8 cellular contexts compared by ENCODE assay signal in the genomic region with DNA sequence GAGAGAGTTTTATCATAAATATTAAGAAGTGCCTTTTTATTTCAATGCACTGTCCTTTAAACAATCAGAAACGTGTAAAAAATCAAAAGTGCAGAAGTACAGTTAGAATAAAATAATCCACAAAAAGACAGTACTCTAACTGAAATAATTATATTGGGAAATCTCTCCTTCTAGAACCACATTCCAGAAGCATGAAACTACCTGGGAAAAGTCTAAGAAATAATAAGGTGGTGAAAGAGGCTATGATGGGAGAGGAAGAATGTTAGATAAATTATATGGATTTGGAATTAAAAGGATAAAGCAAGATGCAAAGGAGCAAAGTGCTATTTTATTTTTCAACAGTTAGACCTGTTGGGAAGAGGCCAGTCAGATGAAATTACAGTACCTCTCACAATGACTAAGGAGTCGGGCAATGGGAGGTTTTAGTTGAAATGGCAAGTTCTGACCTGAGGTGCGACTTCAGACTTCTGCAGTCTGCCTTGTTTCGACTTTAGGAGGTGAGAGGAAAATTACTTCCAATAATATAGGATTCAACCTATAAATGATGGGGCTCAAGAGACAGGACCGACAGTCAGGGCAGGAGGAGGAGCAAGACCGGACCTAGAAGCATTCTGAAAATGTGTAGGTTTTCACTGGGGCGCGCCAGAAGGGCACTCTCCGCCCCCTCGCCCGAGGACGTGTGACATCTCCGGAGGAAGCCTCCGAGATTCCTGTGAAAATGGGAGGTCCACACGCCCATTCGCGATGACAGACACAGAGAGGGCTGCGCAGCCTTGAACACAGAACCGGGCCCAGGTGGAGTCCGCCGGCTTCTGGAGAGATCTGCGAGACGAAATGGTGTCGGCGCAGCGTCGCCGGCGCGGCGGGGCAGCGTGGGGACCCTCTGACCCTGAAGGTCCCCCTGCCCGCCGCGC.
DNase-seq lines count a peak whose midpoint lies in the region; ATAC-seq and TF ChIP-seq lines count a peak whose summit lies in the region.

No MANE protein-coding gene starts in this region.

- peak; percentile 28 for ATAC-seq in HG02840 (IDR thresholded peaks at IDR 0.05; ENCODE audit: low FRiP score, unreplicated experiment)

- TF ChIP-seq CTCF in fibroblast of pulmonary artery (IDR thresholded peaks at IDR 0.05; ENCODE audit: low read length, missing control alignments) (no peak), nephron (IDR thresholded peaks at IDR 0.05; ENCODE audit: unreplicated experiment in 3 of 3) (no peak)

- H3K4me3 ChIP-seq in fibroblast of pulmonary artery (replicated peaks; ENCODE audit: low read depth, low read length) = peak overlapping the region; percentile 93

- peak; percentile 16 to 27 for DNase-seq in SHP77 (lab: John Stamatoyannopoulos, UW)
- DNase-seq in SHP77 treated with DMSO at 0.1 percent for 48 hours (lab: John Stamatoyannopoulos, UW) = no peak
- peak; percentile 6 for DNase-seq in NCI-H2227 treated with DMSO at 0.1 percent for 48 hours (lab: John Stamatoyannopoulos, UW)
- no peak for DNase-seq in activated T-cell treated with anti-CD3 and anti-CD28 coated beads, Interleukin-2, amount 50 U/mL, for 24 hours
- DNase-seq in fibroblast of pulmonary artery (ENCODE audit: low read depth) = peak; percentile 70
- peak; percentile 37 for DNase-seq in superior temporal gyrus (ENCODE audit: extremely low spot score)

- peak overlapping the region; percentile 90 for H3K4me3 Mint-ChIP-seq in activated T-cell treated with anti-CD3 and anti-CD28 coated beads, Interleukin-2, amount 50 U/mL, for 24 hours
- peak overlapping the region; percentile 96 to 100 (median 97) for H3K4me3 Mint-ChIP-seq in nephron

- H3K9me3 Mint-ChIP-seq in activated T-cell treated with anti-CD3 and anti-CD28 coated beads, Interleukin-2, amount 50 U/mL, for 24 hours = no peaks in the 10 kb centered on the region
- H3K9me3 Mint-ChIP-seq in nephron = no peaks in the 10 kb centered on the region

- peaks cover 23% of the 10 kb centered on the region for H3K4me1 Mint-ChIP-seq in activated T-cell treated with anti-CD3 and anti-CD28 coated beads, Interleukin-2, amount 50 U/mL, for 24 hours (ENCODE audit: low read depth)
- H3K4me1 Mint-ChIP-seq in nephron = peaks cover 17% of the 10 kb centered on the region

- H3K27me3 Mint-ChIP-seq in activated T-cell treated with anti-CD3 and anti-CD28 coated beads, Interleukin-2, amount 50 U/mL, for 24 hours = no peaks in the 10 kb centered on the region
- H3K27me3 Mint-ChIP-seq in nephron (ENCODE audit: low read depth) = no peaks in the 10 kb centered on the region

- peak overlapping the region; percentile 93 for H3K27ac Mint-ChIP-seq in activated T-cell treated with anti-CD3 and anti-CD28 coated beads, Interleukin-2, amount 50 U/mL, for 24 hours
- peak overlapping the region; percentile 71 to 90 (median 72) for H3K27ac Mint-ChIP-seq in nephron

- H3K36me3 Mint-ChIP-seq in activated T-cell treated with anti-CD3 and anti-CD28 coated beads, Interleukin-2, amount 50 U/mL, for 24 hours (ENCODE audit: low read depth) = peaks cover 14% of the 10 kb centered on the region
- H3K36me3 Mint-ChIP-seq in nephron (ENCODE audit: low read depth) = peaks cover 7% of the 10 kb centered on the region

Comparison
In these comparisons a context has a peak if more than half of its experiments do, and no peak if none do; other contexts are left out.
1. DNase-seq: peak in SHP77 (2 of 2), NCI-H2227 treated with DMSO at 0.1 percent for 48 hours (single experiment), fibroblast of pulmonary artery (single experiment) and superior temporal gyrus (single experiment); none in SHP77 treated with DMSO at 0.1 percent for 48 hours (single experiment) and activated T-cell treated with anti-CD3 and anti-CD28 coated beads, Interleukin-2, amount 50 U/mL, for 24 hours (single experiment).